1 cellular context compared by ENCODE assay signal in the genomic region with DNA sequence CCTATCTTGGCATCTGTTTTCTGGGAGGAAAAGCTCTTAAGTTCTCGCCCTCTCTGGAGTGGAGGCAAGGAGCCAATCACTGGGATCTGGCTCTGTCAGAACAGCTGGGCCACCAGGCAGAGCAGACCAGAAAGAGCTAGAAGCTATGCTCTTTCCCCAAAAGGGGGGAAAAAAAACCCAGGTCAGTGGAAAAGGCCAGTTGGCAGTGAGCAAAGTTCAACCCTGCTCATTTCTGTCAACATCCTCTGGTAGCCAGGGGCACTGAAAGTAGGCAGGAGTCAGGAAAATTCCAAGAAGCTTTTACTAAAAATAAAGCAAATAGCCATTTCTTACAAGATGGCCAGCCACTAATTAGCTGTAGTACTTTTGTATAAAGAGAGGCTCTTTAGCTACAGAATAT.
TF ChIP-seq lines count a peak whose summit lies in the region.

No MANE protein-coding gene starts in this region.

TF ChIP-seq in H1, 55 proteins besides CTCF, POLR2A, EP300 and RAD21:
- TF ChIP-seq EGR1 (IDR thresholded peaks at IDR 0.05; ENCODE audit: borderline replicate concordance, low read depth, low read length) (no peak), POU5F1 (IDR thresholded peaks at IDR 0.05; ENCODE audit: low read depth, low read length) (no peak), BCL11A (IDR thresholded peaks at IDR 0.05; ENCODE audit: low read depth in 2 of 2, low read length in 2 of 2) (no peak), TAF7 (optimal IDR thresholded peaks at IDR 0.05; ENCODE audit: borderline replicate concordance, low read depth, low read length) (no peak), CTBP2 (IDR thresholded peaks at IDR 0.05; ENCODE audit: borderline replicate concordance, insufficient read depth, insufficient read length, low read length) (no peak), SAP30 (IDR thresholded peaks at IDR 0.05; ENCODE audit: insufficient read depth, insufficient replicate concordance, low read length) (no peak)
